In genomic region chr4:169278669-169279068, GRCh38 we compare ENCODE assay signal across 19 cellular contexts. TPM values are rescaled to one million over a fixed set of nuclear protein-coding genes. Genes with fewer than 3 reads are reported as not detected.
DNase-seq lines count a peak whose midpoint lies in the region; ATAC-seq, FAIRE-seq and TF ChIP-seq lines count a peak whose summit lies in the region.
"Had no signal": no experiment of that assay in that cellular context is flagged by ENCODE, and none has a peak within 500 bp of the region (broad histone marks: within the 10 kb centered on the region; RNA-seq: fewer than 3 reads in every experiment).

No MANE protein-coding gene starts in this region.

- TF ChIP-seq CTCF in A549 (IDR thresholded peaks at IDR 0.05) (no peak), K562 (IDR thresholded peaks at IDR 0.05 in 2 of 3, conservative IDR thresholded peaks at IDR 0.05 in 1 of 3; ENCODE audit: insufficient read depth in 2 of 3, low read depth in 1 of 3, low read length in 3 of 3) (no peak), neural cell (IDR thresholded peaks at IDR 0.05; ENCODE audit: poor library complexity, severe bottlenecking) (no peak)

- no TSS peak for BruUV-seq in K562 (replicated peaks; lab: Mats Ljungman, UMichigan)

- H3K9ac ChIP-seq in K562 (ENCODE audit: insufficient read depth in 1 of 2, low read depth in 2 of 2, low read length in 2 of 2): no peak overlapping the region
- no peak overlapping the region for H3K9ac ChIP-seq in neural cell (ENCODE audit: low read length)

- no peaks in the 10 kb centered on the region for H4K20me1 ChIP-seq in K562 (replicated peaks; ENCODE audit: control insufficient read depth, insufficient read depth, low read length)
- no peaks in the 10 kb centered on the region for H4K20me1 ChIP-seq in neural cell (ENCODE audit: insufficient read depth)

- in situ Hi-C loops in K562 (cut with MboI): no loop called here

- H3K27me3 ChIP-seq in K562 (ENCODE audit: control insufficient read depth in 2 of 2, insufficient read depth in 2 of 2, low read length in 2 of 2) (no peaks in the 10 kb centered on the region), neural cell (ENCODE audit: insufficient read depth, low read depth, low read length) (peaks cover 9% of the 10 kb centered on the region)

- no peak for TF ChIP-seq RAD21 in A549 (conservative IDR thresholded peaks at IDR 0.05 in 1 of 2, IDR thresholded peaks at IDR 0.05 in 1 of 2)
- no peak for TF ChIP-seq RAD21 in K562 (CRISPR knock-in tag; conservative IDR thresholded peaks at IDR 0.05 in 1 of 2, IDR thresholded peaks at IDR 0.05 in 1 of 2)
- no peak for TF ChIP-seq RAD21 in neural cell (conservative IDR thresholded peaks at IDR 0.05)

- peak overlapping the region; percentile 22; the same call in 1 of the 3 replicates for H3K4me2 ChIP-seq in A549
- H3K4me2 ChIP-seq in K562 (ENCODE audit: insufficient read depth, low read length): no peak overlapping the region
- no peak overlapping the region for H3K4me2 ChIP-seq in neural cell (ENCODE audit: low read length)

- CTCF ChIA-PET in A549 (lab: Yijun Ruan, JAX): interaction anchor here (1.2 kb wide), 1 partner anchor 10 kb away, joined by 3 read pairs; no protein-coding TSS in a partner anchor
- CTCF ChIA-PET in K562 (lab: Yijun Ruan, JAX; ENCODE audit: low intra/inter-chr PET ratio): no interaction called here

- intact Hi-C loops in K562 (cut with micrococcal nuclease): loop anchor here (10.0 kb wide), 1 partner anchor 206 kb away; no protein-coding TSS in a partner anchor

- no peak for DNase-seq in A549 (ENCODE audit: low read depth in 1 of 2, low spot score in 1 of 2)
- peak; percentile 43 for DNase-seq in NCI-H1048 (lab: John Stamatoyannopoulos, UW)
- DNase-seq in K562 (ENCODE audit: extremely low read depth in 1 of 4, low spot score in 3 of 4): no peak
- DNase-seq in mucosa of gallbladder (ENCODE audit: low spot score): no peak
- no peak for DNase-seq in NAMALWA (ENCODE audit: low spot score)
- no peak for DNase-seq in NK-92 treated with Interleukin-12 subunit alpha and Interleukin-12 subunit beta, amount 100 ng/mL, for 24 hours (lab: John Stamatoyannopoulos, UW)
- no peak for DNase-seq in activated CD4-positive, alpha-beta T cell treated with anti-CD3 and anti-CD28 coated beads, Interleukin-2, amount 50 U/mL, for 1 hour
- DNase-seq: 8988T; CD4-positive, alpha-beta memory T cell; DMS153; DMS79 treated with DMSO at 0.1 percent for 48 hours; EL had no signal

- H3K4me1 ChIP-seq in A549 (peaks cover 33% of the 10 kb centered on the region), K562 (replicated peaks in 1 of 2; ENCODE audit: control insufficient read depth in 2 of 2, insufficient read depth in 2 of 2, low read length in 2 of 2) (no peaks in the 10 kb centered on the region)

- H3K36me3 ChIP-seq in K562 (ENCODE audit: control insufficient read depth, insufficient read depth, low read length): no peaks in the 10 kb centered on the region
- H3K36me3 ChIP-seq in neural cell (ENCODE audit: insufficient read depth, low read length): no peaks in the 10 kb centered on the region
- H3K36me3 ChIP-seq: HAP-1 had no signal

- TF ChIP-seq POLR2A in A549 (IDR thresholded peaks at IDR 0.05; ENCODE audit: low read length) (no peak), K562 (conservative IDR thresholded peaks at IDR 0.05) (no peak)

- H3K4me3 ChIP-seq in A549: no peak overlapping the region
- H3K4me3 ChIP-seq in K562: no peak overlapping the region
- no peak overlapping the region for H3K4me3 ChIP-seq in neural cell (ENCODE audit: low read length)
- H3K4me3 ChIP-seq: HAP-1 had no signal

- ATAC-seq in A549 (no peak), K562 (no peak)

- no peak overlapping the region; a peak in 1 of 6 replicates for H3K27ac ChIP-seq in A549
- no peak overlapping the region for H3K27ac ChIP-seq in K562 (ENCODE audit: extremely low read depth, low read depth, low read length)
- no peak overlapping the region for H3K27ac ChIP-seq in neural cell (ENCODE audit: low read length)
- H3K27ac ChIP-seq: C4-2B had no signal

- H2AFZ ChIP-seq in K562 (ENCODE audit: low read depth, low read length) (no peak overlapping the region), neural cell (ENCODE audit: low read depth, low read length) (no peak overlapping the region)

- no peaks in the 10 kb centered on the region for H3K9me3 ChIP-seq in A549
- H3K9me3 ChIP-seq in K562 (replicated peaks; ENCODE audit: control insufficient read depth, insufficient read depth, low read depth, low read length): no peaks in the 10 kb centered on the region
- no peaks in the 10 kb centered on the region for H3K9me3 ChIP-seq in neural cell (ENCODE audit: low read length)
- H3K9me3 ChIP-seq: HAP-1 had no signal

- TF ChIP-seq EP300 in A549 (IDR thresholded peaks at IDR 0.05): no peak
- no peak for TF ChIP-seq EP300 in K562 (IDR thresholded peaks at IDR 0.05; ENCODE audit: low read length)
- TF ChIP-seq EP300 in neural cell (conservative IDR thresholded peaks at IDR 0.05; ENCODE audit: poor library complexity, severe bottlenecking): peak; percentile 97

- peaks cover 5% of the 10 kb centered on the region for H3F3A ChIP-seq in neural cell (ENCODE audit: insufficient read depth, low read length, poor library complexity, severe bottlenecking)

- POLR2A ChIA-PET in A549 (lab: Yijun Ruan, JAX) (interaction anchor here (0.6 kb wide), 1 partner anchor 67 kb away, joined by 3 read pairs; no protein-coding TSS in a partner anchor), K562 (lab: Yijun Ruan, JAX) (no interaction called here)

- FAIRE-seq in A549 (lab: Jason Lieb, UNC) (no peak), K562 (lab: Jason Lieb, UNC) (no peak)
- FAIRE-seq: D721Med, G401.6, GM19239, H1 had no signal

- no peaks in the 10 kb centered on the region for H3K9me1 ChIP-seq in K562 (ENCODE audit: control insufficient read depth, insufficient read depth, low read length)

- no peaks in the 10 kb centered on the region for H3K9me2 ChIP-seq in neural cell (ENCODE audit: insufficient read depth, low read length)

- no peaks in the 10 kb centered on the region for H3K79me2 ChIP-seq in K562 (ENCODE audit: control insufficient read depth, insufficient read depth, low read length)
- no peaks in the 10 kb centered on the region for H3K79me2 ChIP-seq in neural cell (replicated peaks; ENCODE audit: insufficient read depth, low read length)

TF ChIP-seq in A549, 52 proteins besides CTCF, POLR2A, EP300 and RAD21:
- no peak for TF ChIP-seq MAX (IDR thresholded peaks at IDR 0.05)
- peak; percentile 26 for TF ChIP-seq MAFK (IDR thresholded peaks at IDR 0.05; ENCODE audit: partially characterized antibody)

TF ChIP-seq in K562, 482 proteins besides CTCF, POLR2A, EP300 and RAD21:
- TF ChIP-seq C11orf30 (IDR thresholded peaks at IDR 0.05; ENCODE audit: low read depth) (peak; percentile 35), ZNF316 (IDR thresholded peaks at IDR 0.05) (peak; percentile 53), ZNF217 (CRISPR knock-in tag; IDR thresholded peaks at IDR 0.05) (no peak)

TF ChIP-seq in neural cell, 6 proteins besides CTCF, POLR2A, EP300 and RAD21 (continues in another document):
- TF ChIP-seq POLR2AphosphoS5 (IDR thresholded peaks at IDR 0.05): peak; percentile 93

RNA-seq across cellular contexts. Expression of gene SH3RF1, which starts 7.9 kb away (rescaled TPM):
- polyA plus RNA-seq in A549 (2011; rRNA removed) (13.8 and 15.1 TPM in 2 replicates), A549 (2017; fragmentation: RNase III; extraction: RNeasy Plus Mini Kit Qiagen cat#74134 plus additional on column Dnase treatment) (7.4 to 8.2 TPM (median 8.0 TPM) in 3 replicates), K562 (2011; rRNA removed) (0.04 TPM in 2 replicates), K562 (2014; fragmentation: Illumina TruSeq; extraction: Trizol) (0.03 TPM in 1 of 2 replicates, not detected in the other), K562 (2014; fragmentation: Nextera tagmentation; extraction: Ambion mirVana) (not detected), K562 (2014; rRNA removed) (0.11 TPM in 1 of 2 replicates, not detected in the other), neural cell (3.1 TPM in 2 replicates)
- 6.7 and 9.2 TPM in 2 replicates for polyA plus RNA-seq in A549 (2012; cell fraction: cytosol; rRNA removed)
- 15.2 and 21.1 TPM in 2 replicates for polyA plus RNA-seq in A549 (2012; cell fraction: nucleus; rRNA removed)
- polyA minus RNA-seq in A549 (2011; rRNA and poly(A)+ RNA removed): 48.6 and 62.1 TPM in 2 replicates
- not detected in 2 replicates for total RNA-seq in K562 (2011; cell fraction: chromatin; rRNA removed; ENCODE audit: low replicate concordance)
- total RNA-seq in K562 (2011; cell fraction: nucleolus; rRNA removed): not detected in 2 replicates
- total RNA-seq in K562 (2011; cell fraction: nucleoplasm; rRNA removed): 0.08 and 1.2 TPM in 2 replicates
- total RNA-seq in K562 (2014; rRNA removed) (not detected in 2 replicates), K562 (2014; rRNA removed; fragmentation: Illumina TruSeq; extraction: Trizol) (not detected in 2 replicates), K562 (2015; rRNA removed; fragmentation: Illumina TruSeq; extraction: Trizol) (not detected in 2 replicates), K562 (2021) (0.16 TPM in 2 replicates), mucosa of gallbladder (46.0 TPM)
- polyA plus RNA-seq in K562 (2011; cell fraction: cytosol; rRNA removed): 0.04 TPM in 2 replicates
- polyA plus RNA-seq in K562 (2011; cell fraction: nucleus; rRNA removed): 0.04 and 0.20 TPM in 2 replicates
- 0.03 and 0.10 TPM in 2 replicates for polyA plus RNA-seq in K562 (2012)
- 0.07 and 0.09 TPM in 2 replicates for polyA minus RNA-seq in K562 (2011; rRNA and poly(A)+ RNA removed)
- not detected in 2 replicates for polyA minus RNA-seq in K562 (2011; cell fraction: cytosol; rRNA and poly(A)+ RNA removed)
- polyA minus RNA-seq in K562 (2011; cell fraction: nucleus; rRNA and poly(A)+ RNA removed): under 0.01 and 0.13 TPM in 2 replicates
- 8.9 and 10.0 TPM in 2 replicates for polyA minus RNA-seq in neural cell

Comparison
In these comparisons a context has a peak if more than half of its experiments do, and no peak if none do; other contexts are left out.
1. Of the 35 proteins assayed by ChIP-seq in both K562 and A549: peak only in K562: none; only in A549: MAFK; in both: none; in neither: 34.